Comparison of ENCODE assay signal across 16 cellular contexts in genomic region chr6:13927203-13927602, GRCh38. TPM values are rescaled to one million over a fixed set of nuclear protein-coding genes. Genes with fewer than 3 reads are reported as not detected.
DNase-seq lines count a peak whose midpoint lies in the region; ATAC-seq, FAIRE-seq and TF ChIP-seq lines count a peak whose summit lies in the region.
"Had no signal": no experiment of that assay in that cellular context is flagged by ENCODE, and none has a peak within 500 bp of the region (broad histone marks: within the 10 kb centered on the region; RNA-seq: fewer than 3 reads in every experiment).

No MANE protein-coding gene starts in this region.

- H3K9me3 ChIP-seq in HCT116 (ENCODE audit: control insufficient read depth in 1 of 2, insufficient read depth in 1 of 2, low read depth in 1 of 2, low read length in 2 of 2) = no peaks in the 10 kb centered on the region
- H3K9me3 ChIP-seq in Panc1 (ENCODE audit: control insufficient read depth, insufficient read depth, low read depth, low read length) = no peaks in the 10 kb centered on the region
- no peaks in the 10 kb centered on the region for H3K9me3 ChIP-seq in prostate gland
- H3K9me3 ChIP-seq: body of pancreas had no signal

- H3K4me3 ChIP-seq in HCT116 (replicated peaks in 1 of 2; ENCODE audit: low read depth in 1 of 2, low read length in 2 of 2) = no peak overlapping the region
- peak overlapping the region; percentile 40 to 72; a peak in 3 of 4 replicates for H3K4me3 ChIP-seq in Panc1 (ENCODE audit: low read depth in 2 of 2, low read length in 2 of 2)
- no peak overlapping the region for H3K4me3 ChIP-seq in kidney epithelial cell (ENCODE audit: low read depth, low read length)
- no peak overlapping the region for H3K4me3 ChIP-seq in prostate gland
- H3K4me3 ChIP-seq: body of pancreas had no signal

- intact Hi-C loops in HCT116 (cut with micrococcal nuclease) = no loop called here
- intact Hi-C loops in Panc1 (cut with micrococcal nuclease; ENCODE audit: unreplicated experiment) = loop anchor here (5.0 kb wide), 1 partner anchor 125 kb away; no protein-coding TSS in a partner anchor
- intact Hi-C loops in prostate gland (cut with DNase I) = no loop called here

- FAIRE-seq in D721Med (lab: Jason Lieb, UNC) = peak; percentile 86
- FAIRE-seq: endothelial cell of umbilical vein had no signal

- H3K36me3 ChIP-seq in HCT116 (ENCODE audit: control insufficient read depth in 1 of 2, insufficient read depth in 2 of 2, low read length in 2 of 2) = no peaks in the 10 kb centered on the region
- no peaks in the 10 kb centered on the region; the same call in 1 of the 2 replicates for H3K36me3 ChIP-seq in Panc1 (ENCODE audit: control insufficient read depth, insufficient read depth, low read length)
- H3K36me3 ChIP-seq in kidney epithelial cell (ENCODE audit: control insufficient read depth, insufficient read depth, low read length) = no peaks in the 10 kb centered on the region
- H3K36me3 ChIP-seq in prostate gland = no peaks in the 10 kb centered on the region

- RAD21 ChIA-PET in HCT116 (lab: Charles Lee; ENCODE audit: low non-redundant PET in 1 of 2, low total read pairs in 2 of 2, uncharacterized antibody in 2 of 2, unreplicated experiment in 2 of 2) = no interaction called here

- TF ChIP-seq CTCF in D721Med (IDR thresholded peaks at IDR 0.05; ENCODE audit: insufficient read depth, missing control alignments) (no peak), HCT116 (IDR thresholded peaks at IDR 0.05 in 2 of 3, conservative IDR thresholded peaks at IDR 0.05 in 1 of 3; ENCODE audit: borderline replicate concordance in 1 of 3, insufficient read depth in 1 of 3, low read depth in 2 of 3, low read length in 2 of 3) (peak; percentile 9 to 36 (median 35); a peak in 4 of 6 replicates), Panc1 (IDR thresholded peaks at IDR 0.05) (peak; percentile 54; the same call in 1 of the 2 replicates), kidney epithelial cell (IDR thresholded peaks at IDR 0.05; ENCODE audit: insufficient read depth, low read length, poor library complexity, severe bottlenecking) (peak; percentile 25), prostate gland (IDR thresholded peaks at IDR 0.05) (no peak)

- H3K9me2 ChIP-seq in HCT116 (ENCODE audit: insufficient read depth) = no peaks in the 10 kb centered on the region

- CTCF ChIA-PET in HCT116 (lab: Charles Lee) = interaction anchor here (1.0 kb wide), 1 partner anchor 140 kb away, joined by 4 read pairs; no protein-coding TSS in a partner anchor
- CTCF ChIA-PET in Panc1 (lab: Charles Lee) = interaction anchor here (0.7 to 0.9 kb wide), 2 partner anchors 119 to 396 kb away, joined by 3 to 4 read pairs; no protein-coding TSS in a partner anchor

- no peaks in the 10 kb centered on the region for H4K20me1 ChIP-seq in HCT116 (ENCODE audit: insufficient read depth)

- ATAC-seq in HCT116 (no peak), Panc1 (no peak), HG02678 (IDR thresholded peaks at IDR 0.05; ENCODE audit: unreplicated experiment) (no peak)
- ATAC-seq: body of pancreas had no signal

- no peaks in the 10 kb centered on the region for H3K79me2 ChIP-seq in HCT116 (ENCODE audit: insufficient read depth, low read length)

- H3K27me3 ChIP-seq in HCT116 (ENCODE audit: insufficient read depth, low read length) (no peaks in the 10 kb centered on the region), Panc1 (ENCODE audit: control insufficient read depth, insufficient read depth, low read length) (no peaks in the 10 kb centered on the region), kidney epithelial cell (ENCODE audit: control insufficient read depth, insufficient read depth, low read length) (no peaks in the 10 kb centered on the region), prostate gland (replicated peaks; ENCODE audit: insufficient read depth) (peaks cover 6% of the 10 kb centered on the region)

- TF ChIP-seq POLR2A in HCT116 (IDR thresholded peaks at IDR 0.05; ENCODE audit: borderline replicate concordance, extremely low read depth, insufficient read depth, insufficient read length) (no peak), prostate gland (IDR thresholded peaks at IDR 0.05) (no peak)

- no TSS peak for BruUV-seq in HCT116 (replicated peaks; lab: Mats Ljungman, UMichigan)
- no TSS peak for BruUV-seq in Panc1 (replicated peaks; lab: Mats Ljungman, UMichigan)

- no peak overlapping the region for H3K27ac ChIP-seq in HCT116 (ENCODE audit: low read depth, low read length)
- peak overlapping the region; percentile 34; the same call in 1 of the 2 replicates for H3K27ac ChIP-seq in Panc1 (ENCODE audit: low read length)
- no peak overlapping the region for H3K27ac ChIP-seq in prostate gland
- H3K27ac ChIP-seq: body of pancreas had no signal

- POLR2A ChIA-PET in HCT116 (lab: Charles Lee) = no interaction called here
- POLR2A ChIA-PET in Panc1 (lab: Charles Lee) = no interaction called here

- no peak overlapping the region for H3K4me2 ChIP-seq in HCT116 (ENCODE audit: low read length)

- no peak overlapping the region for H3K9ac ChIP-seq in HCT116 (ENCODE audit: low read length)

- peak; percentile 35 for TF ChIP-seq RAD21 in HCT116 (IDR thresholded peaks at IDR 0.05; ENCODE audit: low read depth)

- 84% methylated on average over 3 of the region's 3 CpGs for WGBS in prostate gland

- DNase-seq in D721Med (ENCODE audit: insufficient read length, low spot score) (no peak), HCT116 (ENCODE audit: low read depth, low spot score) (no peak), Panc1 (ENCODE audit: low read depth, low spot score) (no peak), kidney epithelial cell (ENCODE audit: low read depth) (no peak), UCSD-AML1 (lab: John Stamatoyannopoulos, UW; ENCODE audit: unreplicated experiment) (no peak), prostate gland (ENCODE audit: low spot score) (no peak)
- no peak for DNase-seq in activated effector memory CD4-positive, alpha-beta T cell treated with Interleukin-2 at 50 U/mL for 16 hours
- DNase-seq: activated CD4-positive, alpha-beta memory T cell treated with anti-CD3 and anti-CD28 coated beads, Interleukin-2, amount 10 ng/mL, durations not matched to agents 7 days and 5 days; activated T-cell treated with anti-CD3 and anti-CD28 coated beads, Interleukin-2, amount 50 U/mL, for 1 hour; body of pancreas; cortex of kidney; foreskin fibroblast; nephron progenitor cell; RPMI8226 had no signal

- in situ Hi-C loops in Panc1 (cut with HindIII; ENCODE audit: low pct_unique_long_range_greater_than_20kb, low sequenced_read_pairs) = no loop called here

- H3K4me1 ChIP-seq in HCT116 (ENCODE audit: control insufficient read depth in 1 of 2, insufficient read depth in 2 of 2, low read length in 2 of 2) (peaks cover 8 to 19% of the 10 kb centered on the region in 2 experiments; a peak in 3 of 4 replicates), Panc1 (ENCODE audit: control insufficient read depth, insufficient read depth, low read length) (peaks cover 17% of the 10 kb centered on the region), prostate gland (replicated peaks) (peaks cover 6% of the 10 kb centered on the region)

- no peak overlapping the region for H2AFZ ChIP-seq in HCT116 (ENCODE audit: low read depth, low read length, poor library complexity, severe bottlenecking)

TF ChIP-seq in HCT116, 20 proteins besides CTCF, POLR2A, EP300 and RAD21:
- no peak for TF ChIP-seq ELF1 (IDR thresholded peaks at IDR 0.05; ENCODE audit: borderline replicate concordance, low read depth)
- no peak for TF ChIP-seq TCF7L2 (IDR thresholded peaks at IDR 0.05; ENCODE audit: borderline replicate concordance, extremely low read depth, insufficient read depth, insufficient read length)
- no peak for TF ChIP-seq POLR2AphosphoS5 (IDR thresholded peaks at IDR 0.05; ENCODE audit: low read depth, low read length)
- TF ChIP-seq SP1 (IDR thresholded peaks at IDR 0.05; ENCODE audit: low read depth) = no peak
- no peak for TF ChIP-seq EZH2phosphoT487 (IDR thresholded peaks at IDR 0.05; ENCODE audit: borderline replicate concordance)
- 0 out of 2 replicates have a peak, but pooled peaks have one; percentile 22 for TF ChIP-seq CBX3 (IDR thresholded peaks at IDR 0.05; ENCODE audit: low read depth)
- TF ChIP-seq YY1 (IDR thresholded peaks at IDR 0.05; ENCODE audit: extremely low read depth, insufficient replicate concordance, low read depth, low read length) = no peak
TF ChIP-seq in HCT116: peak in this region for 1.

RNA-seq across cellular contexts. Expression of gene RNF182, which starts 2.5 kb away (rescaled TPM):
- total RNA-seq in HCT116 (2021; ENCODE audit: unreplicated experiment) (6.5 TPM), Panc1 (2021; ENCODE audit: unreplicated experiment) (22.2 TPM), kidney epithelial cell (7.6 and 8.1 TPM in 2 replicates), prostate gland (1 to 10 TPM in 1 of 2 donors, not detected in 1; 3.2 TPM)
- 3.0 and 5.9 TPM in 2 replicates for polyA plus RNA-seq in HCT116 (2012)
- polyA plus RNA-seq in Panc1 (2012; ENCODE audit: insufficient read length) = 11.5 TPM
- total RNA-seq: activated CD4-positive, alpha-beta memory T cell treated with anti-CD3 and anti-CD28 coated beads, Interleukin-2, amount 10 ng/mL, durations not matched to agents 7 days and 5 days had no signal

Comparison
In these comparisons a context has a peak if more than half of its experiments do, and no peak if none do; other contexts are left out.
1. CTCF ChIP-seq: peak in HCT116 (3 of 3), Panc1 (single experiment) and kidney epithelial cell (single experiment); none in D721Med (single experiment) and prostate gland (0 of 4).
2. H3K4me3 ChIP-seq: peak in Panc1 (2 of 2); none in HCT116 (0 of 2), kidney epithelial cell (single experiment) and prostate gland (0 of 2).